In the genomic region with DNA sequence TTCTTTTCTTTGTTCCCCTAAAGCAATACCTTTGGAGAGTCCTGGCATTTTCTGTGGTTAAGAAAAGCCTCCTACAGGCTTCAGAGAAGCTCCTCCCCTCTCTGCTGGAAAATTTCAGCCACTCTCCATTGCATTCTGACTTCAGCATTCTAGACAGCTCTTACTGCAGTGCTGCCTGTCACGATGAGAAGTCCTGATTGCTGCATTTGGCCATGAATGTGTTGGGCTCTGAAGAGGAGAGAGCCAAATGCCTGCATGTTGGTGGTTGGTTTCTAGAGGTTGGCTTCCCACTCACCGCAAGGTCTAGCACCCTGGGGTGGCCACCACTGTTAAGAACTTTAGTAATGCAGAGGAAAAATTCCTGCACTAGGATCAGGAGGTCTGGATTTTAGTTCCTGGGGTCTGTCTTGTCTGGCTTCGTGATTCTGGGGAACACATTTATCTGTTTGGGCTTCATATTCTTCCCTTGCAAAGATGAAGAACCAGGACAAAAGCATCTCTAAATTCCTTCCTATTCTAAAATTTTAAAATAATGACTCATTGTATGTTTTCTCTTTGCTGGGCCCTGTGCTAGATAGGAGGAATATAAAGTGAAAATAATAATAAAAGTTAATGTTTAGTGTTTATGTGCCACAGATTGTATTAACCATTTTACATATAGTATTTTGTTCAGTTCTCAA, we compare ENCODE assay signal across 12 cellular contexts. TPM values are rescaled to one million over a fixed set of nuclear protein-coding genes. Genes with fewer than 3 reads are reported as not detected.
DNase-seq lines count a peak whose midpoint lies in the region; ATAC-seq and TF ChIP-seq lines count a peak whose summit lies in the region.
"Had no signal": no experiment of that assay in that cellular context is flagged by ENCODE, and none has a peak within 500 bp of the region (broad histone marks: within the 10 kb centered on the region; RNA-seq: fewer than 3 reads in every experiment).

No MANE protein-coding gene starts in this region.

- CTCF ChIA-PET in PC-3 (lab: Charles Lee) = no interaction called here

- no peaks in the 10 kb centered on the region for H4K20me1 ChIP-seq in PC-3 (ENCODE audit: low read length)
- H4K20me1 ChIP-seq: BLaER1 had no signal

- no peaks in the 10 kb centered on the region for H3K9me2 ChIP-seq in PC-3 (replicated peaks; ENCODE audit: low read length)

- DNase-seq in Ammon's horn (ENCODE audit: low spot score) = peak; percentile 21
- no peak for DNase-seq in PC-3
- peak; percentile 13 for DNase-seq in fibroblast of the aortic adventitia (ENCODE audit: low read depth)
- DNase-seq in mesothelial cell of epicardium (ENCODE audit: low spot score in 2 of 2, unreplicated experiment in 2 of 2) = no peak
- DNase-seq in nucleus accumbens (lab: John Stamatoyannopoulos, UW) = no peak
- DNase-seq in NCI-H146 treated with DMSO at 0.1 percent for 48 hours (lab: John Stamatoyannopoulos, UW; ENCODE audit: unreplicated experiment) = no peak
- DNase-seq in lower leg skin (ENCODE audit: low spot score in 2 of 2) = no peak
- DNase-seq: GF-D8 had no signal

- no peak overlapping the region for H3K4me3 Mint-ChIP-seq in mesothelial cell of epicardium

- no peaks in the 10 kb centered on the region for H3K79me2 ChIP-seq in PC-3 (ENCODE audit: low read length)

- no peaks in the 10 kb centered on the region for H3K4me1 ChIP-seq in PC-3 (ENCODE audit: insufficient read depth, low read length)
- H3K4me1 ChIP-seq: esophagus muscularis mucosa had no signal

- no peak overlapping the region for H3K9ac ChIP-seq in PC-3 (ENCODE audit: low read length)
- H3K9ac ChIP-seq: BLaER1 had no signal

- no peaks in the 10 kb centered on the region for H3K9me3 Mint-ChIP-seq in mesothelial cell of epicardium

- 77 to 82% methylated on average over 3 of the region's 3 CpGs for WGBS in lower leg skin, 2 donors

- ATAC-seq in PC-3 = peak; percentile 45
- ATAC-seq in GM18873 (IDR thresholded peaks at IDR 0.05; ENCODE audit: low FRiP score, unreplicated experiment) = no peak

- no peak for TF ChIP-seq CTCF in PC-3 (conservative IDR thresholded peaks at IDR 0.05; ENCODE audit: low read depth, low read length)
- TF ChIP-seq CTCF in fibroblast of the aortic adventitia (IDR thresholded peaks at IDR 0.05; ENCODE audit: insufficient read depth, low read length) = no peak
- no peak for TF ChIP-seq CTCF in mesothelial cell of epicardium (IDR thresholded peaks at IDR 0.05; ENCODE audit: unreplicated experiment)
- no peak for TF ChIP-seq CTCF in lower leg skin (IDR thresholded peaks at IDR 0.05)

- TF ChIP-seq POLR2A in lower leg skin (IDR thresholded peaks at IDR 0.05) = no peak

- no peaks in the 10 kb centered on the region for H3K4me1 Mint-ChIP-seq in mesothelial cell of epicardium

- no peak overlapping the region for H3K4me2 ChIP-seq in PC-3 (ENCODE audit: low read length)
- H3K4me2 ChIP-seq: BLaER1 had no signal

- peaks cover 5% of the 10 kb centered on the region; the same call in 1 of the 2 replicates for H3K36me3 ChIP-seq in PC-3 (ENCODE audit: low read depth, low read length)

- no peak overlapping the region for H3K4me3 ChIP-seq in PC-3 (ENCODE audit: low read length)
- H3K4me3 ChIP-seq in fibroblast of the aortic adventitia (ENCODE audit: low read depth, low read length) = no peak overlapping the region
- H3K4me3 ChIP-seq in lower leg skin (ENCODE audit: low read depth, poor library complexity, severe bottlenecking) = no peak overlapping the region
- H3K4me3 ChIP-seq: BLaER1, esophagus muscularis mucosa had no signal

- H2AFZ ChIP-seq in PC-3 (ENCODE audit: low read length) = no peak overlapping the region

- intact Hi-C loops in PC-3 (cut with micrococcal nuclease) = no loop called here
- intact Hi-C loops in lower leg skin (cut with DNase I; ENCODE audit: low total_unique reads) = no loop called here

- H3K27me3 ChIP-seq in PC-3 (ENCODE audit: low read length) = no peaks in the 10 kb centered on the region
- H3K27me3 ChIP-seq: BLaER1, esophagus muscularis mucosa had no signal

- H3K27ac ChIP-seq in PC-3 (ENCODE audit: low read length) = no peak overlapping the region
- H3K27ac ChIP-seq: BLaER1, esophagus muscularis mucosa had no signal

- peak overlapping the region; percentile 17 for H3K27ac Mint-ChIP-seq in mesothelial cell of epicardium
- H3K27ac Mint-ChIP-seq: progenitor cell of endocrine pancreas had no signal

- H3K27me3 Mint-ChIP-seq in mesothelial cell of epicardium (ENCODE audit: low read depth) = no peaks in the 10 kb centered on the region
- H3K27me3 Mint-ChIP-seq: progenitor cell of endocrine pancreas had no signal

- H3F3A ChIP-seq in PC-3 (ENCODE audit: low read length, unreplicated experiment) = no peaks in the 10 kb centered on the region

- POLR2A ChIA-PET in PC-3 (lab: Charles Lee; ENCODE audit: unreplicated experiment) = no interaction called here

- no TSS peak for BruUV-seq in PC-3 (replicated peaks; lab: Mats Ljungman, UMichigan)

- H3K36me3 Mint-ChIP-seq in mesothelial cell of epicardium = peaks cover 15% of the 10 kb centered on the region

- no peaks in the 10 kb centered on the region for H3K9me3 ChIP-seq in PC-3 (ENCODE audit: low read length)
- H3K9me3 ChIP-seq: BLaER1, esophagus muscularis mucosa had no signal

RNA-seq across cellular contexts. Expression of gene COA4, which starts 38.1 kb away (rescaled TPM):
- 346 and 367 TPM in 2 replicates for total RNA-seq in PC-3 (2014; rRNA removed)
- 54.2 and 70.8 TPM in 2 replicates for total RNA-seq in fibroblast of the aortic adventitia (ENCODE audit: low replicate concordance)
- 61.3 to 64.0 TPM (median 63.1 TPM) in 3 replicates for total RNA-seq in mesothelial cell of epicardium
- total RNA-seq in lower leg skin = 10 to 100 TPM; 32.5 to 50.0 (median 36.7) TPM

RNA-seq across cellular contexts. Expression of gene PAAF1, which starts 38.2 kb away (rescaled TPM):
- 13.3 and 19.5 TPM in 2 replicates for total RNA-seq in PC-3 (2014; rRNA removed)
- 9.2 and 11.1 TPM in 2 replicates for total RNA-seq in fibroblast of the aortic adventitia (ENCODE audit: low replicate concordance)
- 31.7 to 35.8 TPM (median 34.6 TPM) in 3 replicates for total RNA-seq in mesothelial cell of epicardium
- 10 to 100 TPM in 3 of 4 donors, 1 to 10 TPM in 1; 9.8 to 21.2 (median 13.5) TPM for total RNA-seq in lower leg skin

RNA-seq across cellular contexts. Expression of gene MRPL48, which starts 50.9 kb away (rescaled TPM):
- 48.0 and 80.8 TPM in 2 replicates for total RNA-seq in PC-3 (2014; rRNA removed)
- 39.7 and 45.6 TPM in 2 replicates for total RNA-seq in fibroblast of the aortic adventitia (ENCODE audit: low replicate concordance)
- total RNA-seq in mesothelial cell of epicardium = 25.2 to 29.3 TPM (median 27.0 TPM) in 3 replicates
- 10 to 100 TPM; 15.2 to 26.4 (median 21.0) TPM for total RNA-seq in lower leg skin

Comparison
In these comparisons a context has a peak if more than half of its experiments do, and no peak if none do; other contexts are left out.
1. DNase-seq: peak in Ammon's horn (single experiment) and fibroblast of the aortic adventitia (single experiment); none in PC-3 (single experiment), mesothelial cell of epicardium (0 of 2), nucleus accumbens (0 of 56), NCI-H146 treated with DMSO at 0.1 percent for 48 hours (single experiment) and lower leg skin (0 of 2).